Comparison of ENCODE assay signal across 10 cellular contexts in the genomic region with DNA sequence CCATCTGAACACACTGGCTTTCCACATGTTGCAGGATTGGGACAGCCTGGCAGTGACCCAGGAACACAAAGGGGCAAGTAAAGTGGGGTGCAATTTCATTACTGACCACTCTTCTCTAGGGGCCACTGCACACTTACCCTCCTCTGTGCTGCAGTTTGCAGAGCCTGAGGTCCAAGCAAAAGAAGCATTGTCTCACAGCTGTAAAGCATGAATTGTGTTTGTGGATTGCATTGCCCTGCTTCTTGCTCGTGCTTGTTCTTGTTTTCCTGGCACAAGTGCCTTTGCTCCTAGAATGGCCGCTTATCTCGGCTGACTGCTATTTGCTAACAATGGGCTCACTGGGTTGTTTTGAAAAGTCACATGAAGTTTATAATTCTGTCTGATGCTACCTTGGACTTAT.
DNase-seq lines count a peak whose midpoint lies in the region; TF ChIP-seq lines count a peak whose summit lies in the region.
"Had no signal": no experiment of that assay in that cellular context is flagged by ENCODE, and none has a peak within 500 bp of the region (broad histone marks: within the 10 kb centered on the region; RNA-seq: fewer than 3 reads in every experiment).

No MANE protein-coding gene starts in this region.

- POLR2A ChIA-PET in HEK293T (lab: Yijun Ruan, JAX): interaction anchor here (0.8 to 1.5 kb wide), 4 partner anchors 9 to 211 kb away, joined by 3 to 8 read pairs (median 3); no protein-coding TSS in a partner anchor

- TF ChIP-seq CTCF in fibroblast of mammary gland (conservative IDR thresholded peaks at IDR 0.05; ENCODE audit: control insufficient read depth, insufficient read depth, low read depth, low read length): no peak
- no peak for TF ChIP-seq CTCF in uterus (IDR thresholded peaks at IDR 0.05)

- H3K4me1 ChIP-seq in uterus: peaks cover 3 to 6% of the 10 kb centered on the region in 2 donors

- H3K27ac ChIP-seq in uterus: peak overlapping the region; percentile 68 to 73

- no peaks in the 10 kb centered on the region for H3K27me3 ChIP-seq in uterus

- H3K36me3 ChIP-seq in uterus: no peaks in the 10 kb centered on the region

- CTCF ChIA-PET in HEK293T (lab: Yijun Ruan, JAX): interaction anchor here (0.7 kb wide), 1 partner anchor 242 kb away, joined by 3 read pairs; no protein-coding TSS in a partner anchor

- H3K9me3 ChIP-seq in uterus: no peaks in the 10 kb centered on the region

- H3K4me3 ChIP-seq in fibroblast of mammary gland (ENCODE audit: control insufficient read depth, low read depth, low read length) (no peak overlapping the region), uterus (no peak overlapping the region)

- no peak for TF ChIP-seq POLR2A in uterus (IDR thresholded peaks at IDR 0.05)

- intact Hi-C loops in uterus (cut with DNase I; ENCODE audit: low total_unique reads): no loop called here

- DNase-seq in NCI-H1092 treated with DMSO at 0.1 percent for 48 hours (lab: John Stamatoyannopoulos, UW) (peak; percentile 52), NCI-H1092 (lab: John Stamatoyannopoulos, UW) (no peak), fibroblast of mammary gland (ENCODE audit: low read depth) (peak; percentile 14), medulla oblongata (ENCODE audit: extremely low spot score) (peak; percentile 87), uterus (peak; percentile 25 to 38), NCI-H446 treated with DMSO at 0.1 percent for 48 hours (lab: John Stamatoyannopoulos, UW) (no peak), HEK293T (ENCODE audit: extremely low spot score) (no peak), T1000 (lab: John Stamatoyannopoulos, UW) (no peak)
- DNase-seq: islet precursor cell, NCI-H446 had no signal

TF ChIP-seq in HEK293T, 16 proteins besides CTCF, POLR2A, EP300 and RAD21:
- TF ChIP-seq CTBP1 (IDR thresholded peaks at IDR 0.05; ENCODE audit: borderline replicate concordance): no peak
- TF ChIP-seq ZNF384 (IDR thresholded peaks at IDR 0.05): no peak
- TF ChIP-seq ELF4 (IDR thresholded peaks at IDR 0.05): no peak
- no peak for TF ChIP-seq BHLHE40 (IDR thresholded peaks at IDR 0.05; ENCODE audit: borderline replicate concordance)
- no peak for TF ChIP-seq ARNT (IDR thresholded peaks at IDR 0.05)
- no peak for TF ChIP-seq L3MBTL2 (conservative IDR thresholded peaks at IDR 0.05)
- no peak for TF ChIP-seq FOXA1 (IDR thresholded peaks at IDR 0.05)
- TF ChIP-seq FOXK2 (IDR thresholded peaks at IDR 0.05): no peak
- no peak for TF ChIP-seq FOXM1 (IDR thresholded peaks at IDR 0.05; ENCODE audit: borderline replicate concordance)
- no peak for TF ChIP-seq TARDBP (IDR thresholded peaks at IDR 0.05)
- TF ChIP-seq NFRKB (IDR thresholded peaks at IDR 0.05): no peak
- no peak for TF ChIP-seq PKNOX1 (IDR thresholded peaks at IDR 0.05)

Comparison
In these comparisons a context has a peak if more than half of its experiments do, and no peak if none do; other contexts are left out.
1. DNase-seq: peak in NCI-H1092 treated with DMSO at 0.1 percent for 48 hours (single experiment), fibroblast of mammary gland (single experiment), medulla oblongata (single experiment) and uterus (2 of 2); none in NCI-H1092 (single experiment), NCI-H446 treated with DMSO at 0.1 percent for 48 hours (single experiment), HEK293T (single experiment) and T1000 (single experiment).